In genomic region chr7:8893761-8894160, GRCh38 we compare ENCODE assay signal across 9 cellular contexts.
"Had no signal": no experiment of that assay in that cellular context is flagged by ENCODE, and none has a peak within 500 bp of the region (broad histone marks: within the 10 kb centered on the region; RNA-seq: fewer than 3 reads in every experiment).

No MANE protein-coding gene starts in this region.

- H3K27ac ChIP-seq: GM23248 had no signal

- H3K9me3 ChIP-seq: HAP-1 had no signal

- H3K4me2 ChIP-seq: GM23338 had no signal

- H3K36me3 ChIP-seq: HAP-1 had no signal

- FAIRE-seq: H1 had no signal

- DNase-seq: GM23248, GOT3, H7, H9, HCEC 1CT, HFFc6 had no signal

- H2AFZ ChIP-seq: GM23248, GM23338 had no signal

- H3K9ac ChIP-seq: GM23248 had no signal

- H3K4me3 ChIP-seq: GM23248, GM23338, HAP-1 had no signal
